ENCODE assay signal across 18 cellular contexts in genomic region chr11:11016123-11016522, GRCh38.
"Had no signal": no experiment of that assay in that cellular context is flagged by ENCODE, and none has a peak within 500 bp of the region (broad histone marks: within the 10 kb centered on the region; RNA-seq: fewer than 3 reads in every experiment).

No MANE protein-coding gene starts in this region.

- FAIRE-seq: pancreas, TTC549 had no signal

- H3K36me3 ChIP-seq: adrenal gland, gastroesophageal sphincter, neural progenitor cell, pancreas, stomach, thyroid gland, vagina had no signal

- H3K4me1 ChIP-seq: adrenal gland, neural progenitor cell, pancreas, stomach, thyroid gland, vagina had no signal

- DNase-seq: activated CD4-positive, alpha-beta T cell treated with anti-CD3 and anti-CD28 coated beads, Interleukin-2, amount 50 U/mL, for 48 hours; activated CD8-positive, alpha-beta memory T cell treated with anti-CD3 and anti-CD28 coated beads, Interleukin-2, amount 10 ng/mL, durations not matched to agents 7 days and 5 days; activated naive CD4-positive, alpha-beta T cell treated with Interleukin-2 at 50 U/mL for 16 hours; adrenal gland; central memory CD4-positive, alpha-beta T cell; effector CD4-positive, alpha-beta T cell; kidney; left ventricle myocardium superior; pancreas; stimulated activated CD4-positive, alpha-beta T cell treated with anti-CD3 and anti-CD28 coated beads, Interleukin-15, amount 100 ng/mL, for 24 hours; stimulated activated CD4-positive, alpha-beta T cell treated with anti-CD3 and anti-CD28 coated beads, Interleukin-4, amount 100 ng/mL, for 24 hours; stomach; thyroid gland had no signal

- H3K27ac ChIP-seq: adrenal gland, coronary artery, gastroesophageal sphincter, neural progenitor cell, pancreas, stomach, thyroid gland, vagina had no signal

- ATAC-seq: activated CD8-positive, alpha-beta memory T cell treated with anti-CD3 and anti-CD28 coated beads, Interleukin-2, amount 10 ng/mL, durations not matched to agents 7 days and 5 days; gastroesophageal sphincter; left ventricle myocardium superior; pancreas had no signal

- H2AFZ ChIP-seq: neural progenitor cell had no signal

- H3K9me3 ChIP-seq: adrenal gland, gastroesophageal sphincter, pancreas, stomach, thyroid gland, vagina had no signal

- H3K4me2 ChIP-seq: neural progenitor cell had no signal

- H3K4me3 ChIP-seq: adrenal gland, coronary artery, gastroesophageal sphincter, neural progenitor cell, pancreas, stomach, thyroid gland, vagina had no signal

- H3K9ac ChIP-seq: neural progenitor cell had no signal

- H3K27me3 ChIP-seq: adrenal gland, gastroesophageal sphincter, thyroid gland, vagina had no signal
